Comparison of ENCODE assay signal across 21 cellular contexts in genomic region chr9:128122809-128123175, GRCh38. TPM values are rescaled to one million over a fixed set of nuclear protein-coding genes. Genes with fewer than 3 reads are reported as not detected.
"Had no signal": no experiment of that assay in that cellular context is flagged by ENCODE, and none has a peak within 500 bp of the region (broad histone marks: within the 10 kb centered on the region; RNA-seq: fewer than 3 reads in every experiment).

No MANE protein-coding gene starts in this region.

- H3K4me3 ChIP-seq: adrenal gland, coronary artery, gastrocnemius medialis, lung had no signal

- H3K9me3 ChIP-seq: adrenal gland, gastrocnemius medialis, neutrophil had no signal

- DNase-seq: activated CD4-positive, alpha-beta T cell treated with anti-CD3 and anti-CD28 coated beads, Interleukin-2, amount 10 ng/mL, durations not matched to agents 7 days and 5 days; activated CD4-positive, CD25-positive, alpha-beta regulatory T cell; activated CD8-positive, alpha-beta memory T cell treated with anti-CD3 and anti-CD28 coated beads for 24 hours; activated naive CD4-positive, alpha-beta T cell treated with anti-CD3 and anti-CD28 coated beads, Interleukin-2, amount 50 U/mL, for 16 hours; activated T-cell treated with anti-CD3 and anti-CD28 coated beads for 4 hours; central memory CD4-positive, alpha-beta T cell; effector CD4-positive, alpha-beta T cell; kidney glomerular epithelial cell; midbrain; stimulated activated CD4-positive, alpha-beta T cell treated with anti-CD3 and anti-CD28 coated beads, Interleukin-2, amount 100 ng/mL, for 48 hours; stimulated activated CD8-positive, alpha-beta memory T cell treated with anti-CD3 and anti-CD28 coated beads, Interleukin-4, amount 100 ng/mL, for 48 hours; stimulated activated naive CD8-positive, alpha-beta T cell treated with anti-CD3 and anti-CD28 coated beads, Interleukin-15, Interleukin-2, amounts not matched to agents 100 U/mL and 50 U/mL, for 24 hours; T-helper 2 cell had no signal

- ATAC-seq: gastrocnemius medialis; stimulated activated naive CD8-positive, alpha-beta T cell treated with anti-CD3 and anti-CD28 coated beads, Interleukin-15, Interleukin-2, amounts not matched to agents 100 U/mL and 50 U/mL, for 24 hours had no signal

- H3K27ac ChIP-seq: adrenal gland, coronary artery, gastrocnemius medialis, neutrophil had no signal

- H3K27me3 ChIP-seq: adrenal gland, gastrocnemius medialis, neutrophil had no signal

- FAIRE-seq: TTC549 had no signal

RNA-seq across cellular contexts. Expression of gene LCN2, which starts 26.5 kb away (rescaled TPM):
- total RNA-seq: activated CD4-positive, alpha-beta T cell treated with anti-CD3 and anti-CD28 coated beads, Interleukin-2, amount 10 ng/mL, durations not matched to agents 7 days and 5 days; activated T-helper 2 cell treated with anti-CD3 and anti-CD28 coated beads, Interferon-gamma antibody, Interleukin-2, Interleukin-4, amounts not matched to agents 10 μg/mL and 5 μg/mL and 100 μg/mL, durations not matched to agents 14 hours and 24 hours and 36 hours; progenitor cell of endocrine pancreas had no signal
